Comparison of ENCODE assay signal across 8 cellular contexts in the genomic region with DNA sequence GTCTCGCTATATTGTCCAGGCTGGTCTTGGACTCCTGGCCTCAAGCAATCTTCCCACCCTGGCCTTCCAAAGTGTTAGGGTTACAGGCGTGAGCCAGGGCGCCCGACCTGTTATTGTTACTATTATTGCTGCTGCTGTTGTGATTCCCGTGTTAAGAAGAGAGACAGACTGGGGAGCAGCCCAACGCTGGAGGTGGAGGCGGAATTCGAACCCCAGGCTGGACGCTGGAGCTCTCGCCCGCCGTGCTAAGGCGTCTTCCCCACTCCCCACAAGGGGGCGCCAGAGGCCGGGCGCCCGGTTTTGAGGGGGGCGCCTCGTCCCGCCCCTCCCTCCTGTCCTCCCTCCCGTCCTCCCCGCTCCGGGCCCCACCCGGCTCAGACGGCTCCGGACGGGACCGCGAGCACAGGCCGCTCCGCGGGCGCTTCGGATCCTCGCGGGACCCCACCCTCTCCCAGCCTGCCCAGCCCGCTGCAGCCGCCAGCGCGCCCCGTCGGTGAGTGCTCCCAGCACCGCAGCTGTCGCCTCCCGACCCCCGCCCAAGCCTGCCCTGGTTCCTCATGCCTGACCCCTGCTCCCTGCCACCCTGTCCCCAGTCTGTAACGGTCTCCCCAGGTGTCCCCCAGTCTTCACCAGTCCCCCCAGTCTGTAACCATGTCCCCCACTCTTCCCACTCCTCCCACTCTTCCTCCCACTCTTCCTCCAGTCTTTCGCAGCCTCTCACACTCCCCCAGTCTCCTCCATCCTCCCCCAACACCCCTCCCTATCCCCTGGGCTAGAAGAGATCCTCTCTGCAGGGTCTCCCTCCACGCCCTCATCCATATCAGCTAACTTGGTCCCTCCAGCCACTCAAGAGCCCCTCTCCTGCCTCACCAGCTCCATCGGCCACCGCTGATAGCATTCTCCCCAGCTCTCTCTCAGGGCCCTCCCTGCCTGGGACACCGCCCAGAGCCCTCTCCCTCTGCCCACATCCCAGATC. TPM values are rescaled to one million over a fixed set of nuclear protein-coding genes. Genes with fewer than 3 reads are reported as not detected.
DNase-seq lines count a peak whose midpoint lies in the region; ATAC-seq and TF ChIP-seq lines count a peak whose summit lies in the region.

A gene with protein sequence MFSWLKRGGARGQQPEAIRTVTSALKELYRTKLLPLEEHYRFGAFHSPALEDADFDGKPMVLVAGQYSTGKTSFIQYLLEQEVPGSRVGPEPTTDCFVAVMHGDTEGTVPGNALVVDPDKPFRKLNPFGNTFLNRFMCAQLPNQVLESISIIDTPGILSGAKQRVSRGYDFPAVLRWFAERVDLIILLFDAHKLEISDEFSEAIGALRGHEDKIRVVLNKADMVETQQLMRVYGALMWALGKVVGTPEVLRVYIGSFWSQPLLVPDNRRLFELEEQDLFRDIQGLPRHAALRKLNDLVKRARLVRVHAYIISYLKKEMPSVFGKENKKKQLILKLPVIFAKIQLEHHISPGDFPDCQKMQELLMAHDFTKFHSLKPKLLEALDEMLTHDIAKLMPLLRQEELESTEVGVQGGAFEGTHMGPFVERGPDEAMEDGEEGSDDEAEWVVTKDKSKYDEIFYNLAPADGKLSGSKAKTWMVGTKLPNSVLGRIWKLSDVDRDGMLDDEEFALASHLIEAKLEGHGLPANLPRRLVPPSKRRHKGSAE (plus strand): TSS at position 377 of the 976 bp plus-strand sequence. CDS start 3,191 bp downstream, outside the sequence.

- no peak within 1 kb of the TSS for H3K27ac Mint-ChIP-seq in progenitor cell of endocrine pancreas

- TF ChIP-seq POLR2A in Peyer's patch (IDR thresholded peaks at IDR 0.05) (peak in 1 of 2 donors; percentile 11), heart left ventricle (IDR thresholded peaks at IDR 0.05) (peak in 1 of 2 donors; percentile 86)

- DNase-seq in GM19238 (ENCODE audit: insufficient read length, low spot score) = peak; percentile 42
- DNase-seq in Peyer's patch = peak in 2 of 3 donors; percentile 56 to 67
- DNase-seq in adipocyte (ENCODE audit: low read depth) = peak; percentile 95
- peak; percentile 81 to 91 (median 81) for DNase-seq in heart left ventricle
- no peak for DNase-seq in progenitor cell of endocrine pancreas (ENCODE audit: low spot score, unreplicated experiment)

- H3K4me1 ChIP-seq in Peyer's patch (peaks cover 0 to 22% (median 0%) of the 10 kb centered on the region in 4 donors), adipocyte (ENCODE audit: control insufficient read depth, insufficient read depth, low read length) (peaks cover 36% of the 10 kb centered on the region), heart left ventricle (peaks cover 0 to 46% (median 30%) of the 10 kb centered on the region in 12 donors)

- ATAC-seq in heart left ventricle = peak; percentile 86 to 94 (median 94)
- ATAC-seq in HG02798 (IDR thresholded peaks at IDR 0.05; ENCODE audit: poor library complexity, unreplicated experiment) = no peak
- ATAC-seq in GM21447 (IDR thresholded peaks at IDR 0.05; ENCODE audit: unreplicated experiment) = no peak
- no peak for ATAC-seq in GM21526 (IDR thresholded peaks at IDR 0.05; ENCODE audit: low FRiP score, unreplicated experiment)

- TF ChIP-seq CTCF in Peyer's patch (IDR thresholded peaks at IDR 0.05) (peak; percentile 55 to 82 (median 70)), heart left ventricle (IDR thresholded peaks at IDR 0.05) (peak in 11 of 12 donors; percentile 91 to 99 (median 96)), progenitor cell of endocrine pancreas (IDR thresholded peaks at IDR 0.05; ENCODE audit: unreplicated experiment) (peak; percentile 80)

- intact Hi-C loops in heart left ventricle (cut with DNase I) = loop anchor here in 9 of 10 donors (1.0 to 10.0 kb wide), 9 partner anchors 29 to 75 kb away; partner anchors contain the start of gene NOP53 (in 1 of the 9)

- H3K9me3 Mint-ChIP-seq in progenitor cell of endocrine pancreas (ENCODE audit: low read depth) = peaks cover 14% of the 10 kb centered on the region

- whole genome bisulfite sequencing in heart left ventricle, 4 donors = 6 to 15% (median 8%) methylated on average over 18 to 52 of the region's 52 CpGs

- H3K9me3 ChIP-seq in Peyer's patch = peaks cover 0 to 5% (median 0%) of the 10 kb centered on the region in 4 donors
- H3K9me3 ChIP-seq in adipocyte (ENCODE audit: control insufficient read depth, low read length) = no peaks in the 10 kb centered on the region
- peaks cover 0 to 9% (median 2%) of the 10 kb centered on the region in 12 donors for H3K9me3 ChIP-seq in heart left ventricle

- no peaks in the 10 kb centered on the region for H3K4me1 Mint-ChIP-seq in progenitor cell of endocrine pancreas (ENCODE audit: low read depth)

- peak within 1 kb of the TSS; percentile 99 for H3K9ac ChIP-seq in adipocyte (ENCODE audit: low read length)

- peaks cover 35% of the 10 kb centered on the region for H3K27me3 Mint-ChIP-seq in progenitor cell of endocrine pancreas

- H3K4me3 Mint-ChIP-seq in progenitor cell of endocrine pancreas (ENCODE audit: low read depth) = no peak within 1 kb of the TSS

- H3K27me3 ChIP-seq in Peyer's patch = no peaks in the 10 kb centered on the region
- no peaks in the 10 kb centered on the region for H3K27me3 ChIP-seq in adipocyte (replicated peaks; ENCODE audit: control insufficient read depth, insufficient read depth, low read length)
- H3K27me3 ChIP-seq in heart left ventricle = peaks cover 0 to 12% (median 0%) of the 10 kb centered on the region in 9 donors

- H3K4me3 ChIP-seq in Peyer's patch (peak within 1 kb of the TSS; percentile 37 to 58 (median 48)), adipocyte (ENCODE audit: low read length) (peak within 1 kb of the TSS; percentile 89), heart left ventricle (peak within 1 kb of the TSS; percentile 31 to 97 (median 74))

- peak within 1 kb of the TSS; percentile 65 to 90 (median 75) for H3K27ac ChIP-seq in Peyer's patch
- peak within 1 kb of the TSS; percentile 69 to 96 (median 89) for H3K27ac ChIP-seq in heart left ventricle

- H3K36me3 Mint-ChIP-seq in progenitor cell of endocrine pancreas (ENCODE audit: insufficient read depth) = no peaks in the 10 kb centered on the region

- H3K36me3 ChIP-seq in Peyer's patch (no peaks in the 10 kb centered on the region), adipocyte (ENCODE audit: control insufficient read depth, insufficient read depth, low read length, severe bottlenecking) (peaks cover 19% of the 10 kb centered on the region), heart left ventricle (peaks cover 0 to 28% (median 10%) of the 10 kb centered on the region in 9 donors)

RNA-seq across cellular contexts. Expression of the gene that starts here (rescaled TPM):
- total RNA-seq in Peyer's patch (100 to 1,000 TPM in 1 of 4 donors, 10 to 100 TPM in 3; 11.2 to 117 (median 23.0) TPM), heart left ventricle (100 to 1,000 TPM in 1 of 9 donors, 10 to 100 TPM in 8; 39.9 to 133 (median 45.1) TPM), progenitor cell of endocrine pancreas (0.41 and 0.64 TPM in 2 replicates)
- 10 to 100 TPM; 30.6 to 52.7 TPM for polyA plus RNA-seq in heart left ventricle

Comparison
In these comparisons a context has a peak if more than half of its experiments do, and no peak if none do; other contexts are left out.
1. ATAC-seq: peak in heart left ventricle (4 of 4); none in HG02798 (single experiment), GM21447 (single experiment) and GM21526 (single experiment).
2. Peak in every context shown above with its lines, with median percentiles within 50 percentile points of each other: H3K4me3 ChIP-seq and CTCF ChIP-seq.